Comparison of ENCODE assay signal across 9 cellular contexts in genomic region chr22:36507518-36508010, GRCh38. TPM values are rescaled to one million over a fixed set of nuclear protein-coding genes. Genes with fewer than 3 reads are reported as not detected.
DNase-seq lines count a peak whose midpoint lies in the region; ATAC-seq, FAIRE-seq and TF ChIP-seq lines count a peak whose summit lies in the region.
"Had no signal": no experiment of that assay in that cellular context is flagged by ENCODE, and none has a peak within 500 bp of the region (broad histone marks: within the 10 kb centered on the region; RNA-seq: fewer than 3 reads in every experiment).

No MANE protein-coding gene starts in this region.

- H3K27me3 Mint-ChIP-seq in activated CD4-positive, alpha-beta T cell treated with anti-CD3 and anti-CD28 coated beads, Interleukin-2, amount 10 ng/mL, durations not matched to agents 24 days and 14 days: no peaks in the 10 kb centered on the region
- no peaks in the 10 kb centered on the region for H3K27me3 Mint-ChIP-seq in activated naive CD8-positive, alpha-beta T cell treated with anti-CD3 and anti-CD28 coated beads for 36 hours

- peak overlapping the region; percentile 70 for H3K4me3 Mint-ChIP-seq in activated CD4-positive, alpha-beta T cell treated with anti-CD3 and anti-CD28 coated beads, Interleukin-2, amount 10 ng/mL, durations not matched to agents 24 days and 14 days
- peak overlapping the region; percentile 79 for H3K4me3 Mint-ChIP-seq in activated naive CD8-positive, alpha-beta T cell treated with anti-CD3 and anti-CD28 coated beads for 36 hours

- ATAC-seq in left lung: no peak

- H3K4me1 ChIP-seq in left lung (peaks cover 8 to 29% of the 10 kb centered on the region in 2 donors), suprapubic skin (peaks cover 46% of the 10 kb centered on the region)

- H3K27me3 ChIP-seq in left lung (no peaks in the 10 kb centered on the region), suprapubic skin (no peaks in the 10 kb centered on the region)

- TF ChIP-seq POLR2A in suprapubic skin (IDR thresholded peaks at IDR 0.05) (no peak), GM12891 (IDR thresholded peaks at IDR 0.05; ENCODE audit: low read depth, low read length) (no peak)

- no peak for TF ChIP-seq EP300 in suprapubic skin (IDR thresholded peaks at IDR 0.05)

- no peaks in the 10 kb centered on the region for H3K9me3 Mint-ChIP-seq in activated CD4-positive, alpha-beta T cell treated with anti-CD3 and anti-CD28 coated beads, Interleukin-2, amount 10 ng/mL, durations not matched to agents 24 days and 14 days
- H3K9me3 Mint-ChIP-seq in activated naive CD8-positive, alpha-beta T cell treated with anti-CD3 and anti-CD28 coated beads for 36 hours: peaks cover 3% of the 10 kb centered on the region

- DNase-seq in activated CD4-positive, alpha-beta T cell treated with anti-CD3 and anti-CD28 coated beads, Interleukin-2, amount 10 ng/mL, durations not matched to agents 24 days and 14 days: no peak
- DNase-seq in activated CD4-positive, alpha-beta T cell treated with anti-CD3 and anti-CD28 coated beads for 4 hours: no peak
- no peak for DNase-seq in activated naive CD8-positive, alpha-beta T cell treated with anti-CD3 and anti-CD28 coated beads for 36 hours
- DNase-seq in left lung (no peak), suprapubic skin (ENCODE audit: low spot score in 2 of 2) (no peak), HPDE6-E6E7 (ENCODE audit: extremely low spot score) (no peak), GM12891 (ENCODE audit: insufficient read length, low spot score) (no peak), cerebellum (ENCODE audit: low spot score) (no peak)

- H3K4me3 ChIP-seq in left lung (peak overlapping the region; percentile 46 to 66), suprapubic skin (peak overlapping the region; percentile 51)

- intact Hi-C loops in activated CD4-positive, alpha-beta T cell treated with anti-CD3 and anti-CD28 coated beads, Interleukin-2, amount 10 ng/mL, durations not matched to agents 24 days and 14 days (cut with micrococcal nuclease): loop anchor here (1.0 to 2.0 kb wide), 2 partner anchors 22 to 25 kb away; partner anchors contain the start of gene EIF3D
- intact Hi-C loops in left lung (cut with DNase I): no loop called here

- peaks cover 10% of the 10 kb centered on the region for H3K4me1 Mint-ChIP-seq in activated CD4-positive, alpha-beta T cell treated with anti-CD3 and anti-CD28 coated beads, Interleukin-2, amount 10 ng/mL, durations not matched to agents 24 days and 14 days
- H3K4me1 Mint-ChIP-seq in activated naive CD8-positive, alpha-beta T cell treated with anti-CD3 and anti-CD28 coated beads for 36 hours: peaks cover 21% of the 10 kb centered on the region

- H3K36me3 ChIP-seq in left lung: peaks cover 0 to 36% of the 10 kb centered on the region in 2 donors
- H3K36me3 ChIP-seq in suprapubic skin: peaks cover 32% of the 10 kb centered on the region

- peak overlapping the region; percentile 30 for H3K27ac Mint-ChIP-seq in activated CD4-positive, alpha-beta T cell treated with anti-CD3 and anti-CD28 coated beads, Interleukin-2, amount 10 ng/mL, durations not matched to agents 24 days and 14 days
- peak overlapping the region; percentile 81 for H3K27ac Mint-ChIP-seq in activated naive CD8-positive, alpha-beta T cell treated with anti-CD3 and anti-CD28 coated beads for 36 hours

- no peaks in the 10 kb centered on the region for H3K9me3 ChIP-seq in left lung
- no peaks in the 10 kb centered on the region for H3K9me3 ChIP-seq in suprapubic skin

- TF ChIP-seq CTCF in left lung (IDR thresholded peaks at IDR 0.05): no peak
- TF ChIP-seq CTCF in suprapubic skin (IDR thresholded peaks at IDR 0.05): no peak

- 87% methylated on average over 6 of the region's 6 CpGs for WGBS in suprapubic skin

- no peak for FAIRE-seq in GM12891 (lab: Jason Lieb, UNC)
- FAIRE-seq: bronchial epithelial cell had no signal

- H3K36me3 Mint-ChIP-seq in activated CD4-positive, alpha-beta T cell treated with anti-CD3 and anti-CD28 coated beads, Interleukin-2, amount 10 ng/mL, durations not matched to agents 24 days and 14 days (ENCODE audit: low read depth): peaks cover 27% of the 10 kb centered on the region
- peaks cover 38% of the 10 kb centered on the region for H3K36me3 Mint-ChIP-seq in activated naive CD8-positive, alpha-beta T cell treated with anti-CD3 and anti-CD28 coated beads for 36 hours

- H3K27ac ChIP-seq in left lung (peak overlapping the region; percentile 62 to 76), suprapubic skin (peak overlapping the region; percentile 69)

TF ChIP-seq in GM12891, 5 proteins besides CTCF, POLR2A, EP300 and RAD21:
- TF ChIP-seq POU2F2 (IDR thresholded peaks at IDR 0.05; ENCODE audit: low read depth, low read length): no peak
- no peak for TF ChIP-seq SPI1 (IDR thresholded peaks at IDR 0.05; ENCODE audit: low read depth, low read length)
- no peak for TF ChIP-seq TAF1 (IDR thresholded peaks at IDR 0.05; ENCODE audit: low read depth, low read length)
- TF ChIP-seq PAX5 (IDR thresholded peaks at IDR 0.05; ENCODE audit: insufficient read depth, low read length, severe bottlenecking): no peak
- TF ChIP-seq POLR2AphosphoS5 (IDR thresholded peaks at IDR 0.05; ENCODE audit: low read depth, low read length): no peak

RNA-seq across cellular contexts. Expression of gene FOXRED2, which starts 0.7 kb away (rescaled TPM):
- 25.4 and 26.3 TPM in 2 replicates for total RNA-seq in activated CD4-positive, alpha-beta T cell treated with anti-CD3 and anti-CD28 coated beads, Interleukin-2, amount 10 ng/mL, durations not matched to agents 24 days and 14 days
- 10 to 100 TPM; 26.0 to 28.4 TPM for total RNA-seq in activated naive CD8-positive, alpha-beta T cell treated with anti-CD3 and anti-CD28 coated beads for 36 hours
- total RNA-seq in left lung (10 to 100 TPM; 17.2 to 22.1 TPM), suprapubic skin (10 to 100 TPM; 11.4 to 20.9 (median 14.0) TPM), cerebellum (16.1 TPM)
- polyA plus RNA-seq in GM12891 (2012; ENCODE audit: low read depth, missing spikeins): 4.2 TPM

RNA-seq across cellular contexts. Expression of gene EIF3D, which starts 21.4 kb away (rescaled TPM):
- 353 and 367 TPM in 2 replicates for total RNA-seq in activated CD4-positive, alpha-beta T cell treated with anti-CD3 and anti-CD28 coated beads, Interleukin-2, amount 10 ng/mL, durations not matched to agents 24 days and 14 days
- total RNA-seq in activated naive CD8-positive, alpha-beta T cell treated with anti-CD3 and anti-CD28 coated beads for 36 hours: 100 to 1,000 TPM; 370 to 380 TPM
- total RNA-seq in left lung (100 to 1,000 TPM; 116 to 141 TPM), suprapubic skin (100 to 1,000 TPM; 247 to 409 (median 332) TPM), cerebellum (92.9 TPM)
- polyA plus RNA-seq in GM12891 (2012; ENCODE audit: low read depth, missing spikeins): 325 TPM

RNA-seq across cellular contexts. Expression of gene TXN2, which starts 26.1 kb away (rescaled TPM):
- 96.5 and 98.7 TPM in 2 replicates for total RNA-seq in activated CD4-positive, alpha-beta T cell treated with anti-CD3 and anti-CD28 coated beads, Interleukin-2, amount 10 ng/mL, durations not matched to agents 24 days and 14 days
- 100 to 1,000 TPM; 112 to 113 TPM for total RNA-seq in activated naive CD8-positive, alpha-beta T cell treated with anti-CD3 and anti-CD28 coated beads for 36 hours
- total RNA-seq in left lung: 10 to 100 TPM; 64.4 to 65.3 TPM
- 10 to 100 TPM; 50.7 to 73.5 (median 61.3) TPM for total RNA-seq in suprapubic skin
- polyA plus RNA-seq in GM12891 (2012; ENCODE audit: low read depth, missing spikeins): 146 TPM
- total RNA-seq in cerebellum: 12.3 TPM
